Comparison of ENCODE assay signal across 8 cellular contexts in the genomic region with DNA sequence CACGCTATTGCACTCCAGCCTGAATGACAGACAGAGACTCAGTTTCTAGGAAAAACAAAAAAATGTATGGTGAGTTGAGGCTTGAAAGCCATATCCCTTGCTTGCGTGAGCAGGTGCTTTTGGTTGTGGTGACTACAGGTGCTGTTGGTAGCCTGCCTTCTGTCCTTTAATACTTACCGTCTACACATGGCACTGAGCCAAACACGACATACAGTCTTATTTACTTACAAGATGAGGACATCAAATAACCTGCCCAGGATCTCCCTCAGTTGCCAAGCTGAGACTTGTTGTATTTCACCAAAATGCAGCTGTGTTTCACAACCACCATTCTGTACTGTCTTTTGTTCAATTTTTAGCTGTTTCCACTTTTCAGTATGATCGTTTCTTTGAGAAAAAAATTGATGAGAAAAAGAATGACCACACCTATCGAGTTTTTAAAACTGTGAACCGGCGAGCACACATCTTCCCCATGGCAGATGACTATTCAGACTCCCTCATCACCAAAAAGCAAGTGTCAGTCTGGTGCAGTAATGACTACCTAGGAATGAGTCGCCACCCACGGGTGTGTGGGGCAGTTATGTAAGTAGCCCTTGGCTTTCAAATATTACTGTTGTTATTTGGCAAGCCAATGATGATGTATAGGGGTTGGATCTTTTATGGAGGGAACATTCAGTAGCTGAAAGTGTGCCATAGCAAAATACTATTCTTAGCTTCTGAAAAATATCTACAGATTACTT.
DNase-seq lines count a peak whose midpoint lies in the region; TF ChIP-seq lines count a peak whose summit lies in the region.
"Had no signal": no experiment of that assay in that cellular context is flagged by ENCODE, and none has a peak within 500 bp of the region (broad histone marks: within the 10 kb centered on the region; RNA-seq: fewer than 3 reads in every experiment).

No MANE protein-coding gene starts in this region.

- H3K79me2 ChIP-seq in MM.1S (ENCODE audit: low read length), result peaks cover under 1% of the 10 kb centered on the region

- H3K9me2 ChIP-seq in MM.1S (replicated peaks; ENCODE audit: insufficient read depth, low read length), result no peaks in the 10 kb centered on the region

- no peaks in the 10 kb centered on the region for H4K20me1 ChIP-seq in MM.1S (ENCODE audit: insufficient read depth, low read length)

- H2AFZ ChIP-seq in MM.1S (ENCODE audit: low read length), result no peak overlapping the region

- no peaks in the 10 kb centered on the region for H3F3A ChIP-seq in MM.1S (ENCODE audit: insufficient read depth, low read length)

- no peaks in the 10 kb centered on the region for H3K27me3 ChIP-seq in MM.1S (replicated peaks; ENCODE audit: insufficient read depth, low read length)

- peak; percentile 91 for DNase-seq in DMS53 (lab: John Stamatoyannopoulos, UW)
- peak; percentile 34 for DNase-seq in MM.1S
- peak; percentile 45 for DNase-seq in RKO (ENCODE audit: low spot score)
- peak; percentile 37 for DNase-seq in kidney tubule cell (ENCODE audit: low spot score)
- DNase-seq in stimulated activated naive CD4-positive, alpha-beta T cell (lab: John Stamatoyannopoulos, UW), result no peak
- no peak for DNase-seq in NCI-H446 treated with DMSO at 0.1 percent for 48 hours (lab: John Stamatoyannopoulos, UW)
- no peak for DNase-seq in NCI-H446 (lab: John Stamatoyannopoulos, UW)
- DNase-seq: lower lobe of right lung had no signal

- H3K4me3 ChIP-seq in MM.1S (ENCODE audit: low read length), result no peak overlapping the region
- H3K4me3 ChIP-seq: lower lobe of right lung had no signal

- H3K27ac ChIP-seq in MM.1S (ENCODE audit: low read length), result no peak overlapping the region
- H3K27ac ChIP-seq: lower lobe of right lung had no signal

- no peak overlapping the region for H3K9ac ChIP-seq in MM.1S (ENCODE audit: low read length)

- H3K4me1 ChIP-seq in MM.1S (ENCODE audit: low read length), result 0 out of 2 replicates have a peak, but pooled peaks cover under 1% of the 10 kb centered on the region

- no peak for TF ChIP-seq CTCF in MM.1S (IDR thresholded peaks at IDR 0.05; ENCODE audit: low read length)

- H3K36me3 ChIP-seq in MM.1S (replicated peaks; ENCODE audit: insufficient read depth, low read length), result peaks cover 4% of the 10 kb centered on the region; the same call in 1 of the 2 replicates

- no peak overlapping the region for H3K4me2 ChIP-seq in MM.1S (ENCODE audit: low read depth, low read length)

- H3K9me3 ChIP-seq in MM.1S (replicated peaks; ENCODE audit: insufficient read depth, low read length), result no peaks in the 10 kb centered on the region
- H3K9me3 ChIP-seq: lower lobe of right lung had no signal

Comparison
In these comparisons a context has a peak if more than half of its experiments do, and no peak if none do; other contexts are left out.
1. DNase-seq: peak in DMS53 (single experiment), MM.1S (single experiment), RKO (single experiment) and kidney tubule cell (single experiment); none in stimulated activated naive CD4-positive, alpha-beta T cell (0 of 6), NCI-H446 treated with DMSO at 0.1 percent for 48 hours (single experiment) and NCI-H446 (0 of 2).